ENCODE assay signal across 17 cellular contexts in the genomic region with DNA sequence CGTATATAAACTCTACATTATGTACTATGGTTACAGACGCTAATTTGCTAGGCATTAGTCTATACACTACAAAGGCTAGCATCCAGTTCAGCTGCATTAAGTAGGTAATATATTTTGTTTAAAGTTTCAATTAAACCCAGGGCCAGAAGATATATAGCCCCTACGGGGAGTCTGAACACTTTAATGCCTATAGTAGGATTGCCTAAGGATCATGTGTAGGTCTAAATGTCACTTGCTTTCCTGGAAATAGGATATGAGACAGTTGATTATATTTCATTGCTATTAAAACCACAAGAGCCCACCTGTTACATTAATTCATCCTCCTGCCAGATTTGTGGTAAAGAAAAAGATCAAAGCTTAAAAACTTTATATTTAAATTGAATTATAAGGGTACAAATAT.
DNase-seq lines count a peak whose midpoint lies in the region; TF ChIP-seq lines count a peak whose summit lies in the region.
"Had no signal": no experiment of that assay in that cellular context is flagged by ENCODE, and none has a peak within 500 bp of the region (broad histone marks: within the 10 kb centered on the region; RNA-seq: fewer than 3 reads in every experiment).

No MANE protein-coding gene starts in this region.

- H3K36me3 ChIP-seq in HEK293 (ENCODE audit: control insufficient read depth in 2 of 2, insufficient read depth in 1 of 2, low read length in 2 of 2): no peaks in the 10 kb centered on the region

- H3K4me3 ChIP-seq in HEK293 (ENCODE audit: low read depth, low read length): no peak overlapping the region
- peak overlapping the region; percentile 13 for H3K4me3 ChIP-seq in NB4 (ENCODE audit: low read depth, low read length)
- H3K4me3 ChIP-seq: A549, GM12878 had no signal

- DNase-seq in NB4 (ENCODE audit: low read depth) (no peak), NCI-H524 (lab: John Stamatoyannopoulos, UW) (peak; percentile 51 to 87), NCI-H82 treated with DMSO at 0.1 percent for 48 hours (lab: John Stamatoyannopoulos, UW; ENCODE audit: unreplicated experiment) (peak; percentile 63), amygdala (lab: John Stamatoyannopoulos, UW) (no peak), globus pallidus (ENCODE audit: low spot score) (no peak), A172 (ENCODE audit: low spot score) (no peak)
- DNase-seq: AML-193; CD4-positive, alpha-beta T cell; DMS53; DND-41; EL; H9 had no signal

- POLR2A ChIA-PET in HEK293 (lab: Yijun Ruan, JAX): no interaction called here

- CTCF ChIA-PET in HEK293 (lab: Yijun Ruan, JAX): no interaction called here

- H3K27ac ChIP-seq in HEK293 (ENCODE audit: extremely low read depth, low read depth, low read length): no peak overlapping the region
- H3K27ac ChIP-seq: A549, C4-2B, HL-60 had no signal

- no peaks in the 10 kb centered on the region for H3K9me3 ChIP-seq in HEK293 (ENCODE audit: control insufficient read depth, insufficient read depth, low read depth, low read length)
- H3K9me3 ChIP-seq: A549 had no signal

- peaks cover 9% of the 10 kb centered on the region for H3K4me1 ChIP-seq in HEK293 (ENCODE audit: control insufficient read depth, insufficient read depth, low read length)
- H3K4me1 ChIP-seq: A549 had no signal

- TF ChIP-seq CTCF in HEK293 (tag by site-specific recombination; IDR thresholded peaks at IDR 0.05): no peak
- no peak for TF ChIP-seq CTCF in NB4 (IDR thresholded peaks at IDR 0.05; ENCODE audit: low read depth, low read length)

- TF ChIP-seq POLR2A in NB4 (IDR thresholded peaks at IDR 0.05; ENCODE audit: extremely low read depth, insufficient read length): no peak

TF ChIP-seq in HEK293, 187 proteins besides CTCF, POLR2A, EP300 and RAD21:
- TF ChIP-seq ZNF214 (tag by site-specific recombination; IDR thresholded peaks at IDR 0.05; ENCODE audit: borderline replicate concordance) (no peak), SCRT2 (tag by site-specific recombination; IDR thresholded peaks at IDR 0.05) (peak; percentile 37; the same call in 1 of the 2 replicates)
TF ChIP-seq in HEK293: peak in this region for 1.

Comparison
In these comparisons a context has a peak if more than half of its experiments do, and no peak if none do; other contexts are left out.
1. DNase-seq: peak in NCI-H524 (2 of 2) and NCI-H82 treated with DMSO at 0.1 percent for 48 hours (single experiment); none in NB4 (single experiment), amygdala (0 of 56), globus pallidus (single experiment) and A172 (single experiment).